Comparison of ENCODE assay signal across 15 cellular contexts in the genomic region with DNA sequence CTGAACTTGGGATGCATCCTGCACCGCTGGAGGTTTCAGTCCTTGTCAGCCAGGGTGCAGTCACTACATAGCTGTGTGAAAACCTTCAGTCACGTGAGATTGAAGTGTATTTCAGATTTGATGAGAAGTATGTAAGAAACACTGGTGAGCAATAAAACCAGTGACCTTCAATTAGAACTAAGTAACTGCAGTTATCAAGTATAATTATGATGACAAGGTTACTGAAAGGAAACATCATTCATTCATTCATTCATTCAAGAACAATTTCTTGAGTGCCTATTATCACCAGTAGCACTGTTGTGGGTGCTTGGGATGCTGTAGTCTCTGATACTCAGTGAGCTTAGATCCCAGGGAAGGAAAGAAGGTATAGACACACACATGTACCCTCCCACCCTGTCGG. TPM values are rescaled to one million over a fixed set of nuclear protein-coding genes. Genes with fewer than 3 reads are reported as not detected.
"Had no signal": no experiment of that assay in that cellular context is flagged by ENCODE, and none has a peak within 500 bp of the region (broad histone marks: within the 10 kb centered on the region; RNA-seq: fewer than 3 reads in every experiment).

No MANE protein-coding gene starts in this region.

- H3K4me3 ChIP-seq: body of pancreas, coronary artery, gastrocnemius medialis, heart left ventricle, right atrium auricular region, transverse colon, vagina had no signal

- H3K9me3 ChIP-seq: body of pancreas, gastrocnemius medialis, heart left ventricle, right atrium auricular region, transverse colon, vagina had no signal

- H3K27me3 ChIP-seq: body of pancreas, gastrocnemius medialis, heart left ventricle, right atrium auricular region, transverse colon, vagina had no signal

- H3K27ac ChIP-seq: vagina had no signal

- DNase-seq: activated gamma-delta T cell; effector CD4-positive, alpha-beta T cell; gastrocnemius medialis; immature natural killer cell; occipital lobe; stimulated activated naive CD4-positive, alpha-beta T cell; transverse colon had no signal

RNA-seq across cellular contexts. Expression of a gene that starts 46.1 kb away (rescaled TPM):
- total RNA-seq: body of pancreas; gastrocnemius medialis; lower leg skin; occipital lobe; skeletal muscle tissue; T-helper 2 cell treated with Interferon-gamma antibody and Interleukin-4, amounts not matched to agents 100 ng/mL and 5 ng/mL, for 36 hours; transverse colon; vagina had no signal
- polyA plus RNA-seq: immature natural killer cell had no signal
